ENCODE assay signal across 2 cellular contexts in genomic region chr11:18691467-18692129, GRCh38. TPM values are rescaled to one million over a fixed set of nuclear protein-coding genes. Genes with fewer than 3 reads are reported as not detected.
"Had no signal": no experiment of that assay in that cellular context is flagged by ENCODE, and none has a peak within 500 bp of the region (broad histone marks: within the 10 kb centered on the region; RNA-seq: fewer than 3 reads in every experiment).

No MANE protein-coding gene starts in this region.

RNA-seq across cellular contexts. Expression of gene IGSF22, which starts 34.4 kb away (rescaled TPM):
- total RNA-seq: natural killer cell treated with Interleukin-12 subunit alpha and Interleukin-12 subunit beta and Interleukin-15 and Interleukin-18, amount 100 ng/mL, for 72 hours; osteocyte had no signal
